8 cellular contexts compared by ENCODE assay signal in the genomic region with DNA sequence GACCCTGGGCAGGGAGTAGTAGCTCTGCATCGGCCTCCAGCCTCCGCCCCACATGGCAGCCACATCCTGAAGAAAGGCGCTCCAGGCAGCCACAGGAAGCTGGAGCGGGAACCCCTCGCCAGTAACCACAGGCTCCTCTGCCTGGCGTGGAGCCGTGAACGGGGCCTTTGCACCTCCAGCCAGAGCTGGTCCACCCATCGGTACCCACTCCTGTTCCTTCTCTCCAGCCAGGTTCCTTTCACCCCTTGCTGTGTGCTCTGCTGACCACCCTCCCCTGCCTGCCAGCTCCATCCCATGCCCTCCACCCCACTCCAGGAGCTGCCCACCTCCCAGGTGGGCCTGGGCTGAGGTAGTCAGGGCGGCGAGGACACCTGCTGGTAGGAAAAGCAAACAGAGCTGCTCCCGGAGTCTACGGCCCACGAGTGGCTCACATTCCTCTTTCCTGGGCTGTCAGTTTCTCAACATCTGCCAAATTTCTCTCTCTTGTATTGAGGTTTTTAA. TPM values are rescaled to one million over a fixed set of nuclear protein-coding genes. Genes with fewer than 3 reads are reported as not detected.
DNase-seq lines count a peak whose midpoint lies in the region; ATAC-seq and TF ChIP-seq lines count a peak whose summit lies in the region.

No MANE protein-coding gene starts in this region.

- H3K36me3 Mint-ChIP-seq in CD14-positive monocyte (peaks cover 0 to 1% of the 10 kb centered on the region in 2 donors), HFFc6 (ENCODE audit: low read depth) (no peaks in the 10 kb centered on the region)
- no peaks in the 10 kb centered on the region for H3K36me3 Mint-ChIP-seq in activated T-helper 17 cell treated with anti-CD3 and anti-CD28 coated beads, Interleukin-2, amount 50 U/mL, for 72 hours (ENCODE audit: low read depth)
- H3K36me3 Mint-ChIP-seq in stimulated activated memory B cell treated with anti-CD40 and anti-IgM and Interleukin-4, amounts not matched to agents 10 μg/mL and 1 μg/mL and 100 μg/mL, for 72 hours: no peaks in the 10 kb centered on the region

- peak; percentile 37 for TF ChIP-seq CTCF in CD14-positive monocyte (IDR thresholded peaks at IDR 0.05)
- TF ChIP-seq CTCF in HFFc6 (IDR thresholded peaks at IDR 0.05): peak; percentile 84
- peak; percentile 60 to 72 for TF ChIP-seq CTCF in right atrium auricular region (IDR thresholded peaks at IDR 0.05)

- peak overlapping the region; percentile 97 to 99 for H3K27ac ChIP-seq in right atrium auricular region

- no peaks in the 10 kb centered on the region for H3K36me3 ChIP-seq in right atrium auricular region

- intact Hi-C loops in CD14-positive monocyte (cut with micrococcal nuclease): no loop called here

- H3K27ac Mint-ChIP-seq in CD14-positive monocyte (no peak overlapping the region), HFFc6 (no peak overlapping the region)
- H3K27ac Mint-ChIP-seq in activated T-helper 17 cell treated with anti-CD3 and anti-CD28 coated beads, Interleukin-2, amount 50 U/mL, for 72 hours: peak overlapping the region; percentile 41
- H3K27ac Mint-ChIP-seq in stimulated activated memory B cell treated with anti-CD40 and anti-IgM and Interleukin-4, amounts not matched to agents 10 μg/mL and 1 μg/mL and 100 μg/mL, for 72 hours: peak overlapping the region; percentile 25

- H3K9me3 ChIP-seq in right atrium auricular region: no peaks in the 10 kb centered on the region

- H3K4me1 Mint-ChIP-seq in CD14-positive monocyte (peaks cover 33% of the 10 kb centered on the region), HFFc6 (ENCODE audit: low read depth) (peaks cover 58% of the 10 kb centered on the region)
- peaks cover 22% of the 10 kb centered on the region for H3K4me1 Mint-ChIP-seq in activated T-helper 17 cell treated with anti-CD3 and anti-CD28 coated beads, Interleukin-2, amount 50 U/mL, for 72 hours
- H3K4me1 Mint-ChIP-seq in stimulated activated memory B cell treated with anti-CD40 and anti-IgM and Interleukin-4, amounts not matched to agents 10 μg/mL and 1 μg/mL and 100 μg/mL, for 72 hours: peaks cover 53% of the 10 kb centered on the region

- ATAC-seq in activated T-helper 17 cell treated with anti-CD3 and anti-CD28 coated beads, Interleukin-2, amount 50 U/mL, for 72 hours (replicated peaks): no peak
- ATAC-seq in stimulated activated memory B cell treated with anti-CD40 and anti-IgM and Interleukin-4, amounts not matched to agents 10 μg/mL and 1 μg/mL and 100 μg/mL, for 72 hours: no peak
- no peak for ATAC-seq in HG02798 (IDR thresholded peaks at IDR 0.05; ENCODE audit: poor library complexity, unreplicated experiment)

- H3K27me3 ChIP-seq in right atrium auricular region: no peaks in the 10 kb centered on the region

- H3K9me3 Mint-ChIP-seq in CD14-positive monocyte (peaks cover 0 to 2% (median 0%) of the 10 kb centered on the region in 7 donors), HFFc6 (no peaks in the 10 kb centered on the region)
- H3K9me3 Mint-ChIP-seq in activated T-helper 17 cell treated with anti-CD3 and anti-CD28 coated beads, Interleukin-2, amount 50 U/mL, for 72 hours: no peaks in the 10 kb centered on the region
- no peaks in the 10 kb centered on the region for H3K9me3 Mint-ChIP-seq in stimulated activated memory B cell treated with anti-CD40 and anti-IgM and Interleukin-4, amounts not matched to agents 10 μg/mL and 1 μg/mL and 100 μg/mL, for 72 hours

- no peak for DNase-seq in CD14-positive monocyte (ENCODE audit: low spot score)
- peak; percentile 24 for DNase-seq in HFFc6
- no peak for DNase-seq in right atrium auricular region (ENCODE audit: low spot score)
- no peak for DNase-seq in mesenteric fat pad (ENCODE audit: low spot score)
- no peak for DNase-seq in NCI-H226

- peaks cover 0 to 46% of the 10 kb centered on the region in 2 donors for H3K4me1 ChIP-seq in right atrium auricular region

- H3K4me3 Mint-ChIP-seq in CD14-positive monocyte (no peak overlapping the region), HFFc6 (peak overlapping the region; percentile 87)
- H3K4me3 Mint-ChIP-seq in activated T-helper 17 cell treated with anti-CD3 and anti-CD28 coated beads, Interleukin-2, amount 50 U/mL, for 72 hours: peak overlapping the region; percentile 17
- H3K4me3 Mint-ChIP-seq in stimulated activated memory B cell treated with anti-CD40 and anti-IgM and Interleukin-4, amounts not matched to agents 10 μg/mL and 1 μg/mL and 100 μg/mL, for 72 hours: no peak overlapping the region

- peak overlapping the region; percentile 69 to 72 for H3K4me3 ChIP-seq in right atrium auricular region

- H3K27me3 Mint-ChIP-seq in CD14-positive monocyte (ENCODE audit: low read depth in 3 of 3) (peaks cover 15 to 39% (median 19%) of the 10 kb centered on the region in 3 donors), HFFc6 (ENCODE audit: insufficient read depth) (no peaks in the 10 kb centered on the region; the same call in 1 of the 2 replicates)
- no peaks in the 10 kb centered on the region for H3K27me3 Mint-ChIP-seq in activated T-helper 17 cell treated with anti-CD3 and anti-CD28 coated beads, Interleukin-2, amount 50 U/mL, for 72 hours
- no peaks in the 10 kb centered on the region for H3K27me3 Mint-ChIP-seq in stimulated activated memory B cell treated with anti-CD40 and anti-IgM and Interleukin-4, amounts not matched to agents 10 μg/mL and 1 μg/mL and 100 μg/mL, for 72 hours

RNA-seq across cellular contexts. Expression of gene TGFB3, which starts 2.7 kb away (rescaled TPM):
- polyA plus RNA-seq in CD14-positive monocyte: under 1 TPM in 1 of 2 donors, not detected in 1; 0.07 TPM
- 1 to 10 TPM; 4.4 to 9.3 (median 5.0) TPM for total RNA-seq in HFFc6 (2021; fragmentation: NEBNext Ultra II Directional; extraction: Animal tissue kit (Norgen Biotek cat#: 25700))
- total RNA-seq in activated T-helper 17 cell treated with anti-CD3 and anti-CD28 coated beads, Interleukin-2, amount 50 U/mL, for 72 hours: 1 to 10 TPM; 2.0 to 2.2 TPM
- 10 to 100 TPM; 17.5 to 99.1 TPM for total RNA-seq in right atrium auricular region
- 56.8 TPM for total RNA-seq in mesenteric fat pad

RNA-seq across cellular contexts. Expression of gene IFT43, which starts 6.4 kb away (rescaled TPM):
- 10 to 100 TPM; 10.5 to 12.4 TPM for polyA plus RNA-seq in CD14-positive monocyte
- 10 to 100 TPM; 27.1 to 33.4 (median 29.3) TPM for total RNA-seq in HFFc6 (2021; fragmentation: NEBNext Ultra II Directional; extraction: Animal tissue kit (Norgen Biotek cat#: 25700))
- 1 to 10 TPM; 5.7 to 7.2 TPM for total RNA-seq in activated T-helper 17 cell treated with anti-CD3 and anti-CD28 coated beads, Interleukin-2, amount 50 U/mL, for 72 hours
- 10 to 100 TPM; 32.6 to 59.0 TPM for total RNA-seq in right atrium auricular region
- total RNA-seq in mesenteric fat pad: 33.1 TPM

Comparison
In these comparisons a context has a peak if more than half of its experiments do, and no peak if none do; other contexts are left out.
1. H3K27ac Mint-ChIP-seq: peak in activated T-helper 17 cell treated with anti-CD3 and anti-CD28 coated beads, Interleukin-2, amount 50 U/mL, for 72 hours (single experiment) and stimulated activated memory B cell treated with anti-CD40 and anti-IgM and Interleukin-4, amounts not matched to agents 10 μg/mL and 1 μg/mL and 100 μg/mL, for 72 hours (single experiment); none in CD14-positive monocyte (0 of 7) and HFFc6 (single experiment).
2. H3K4me3 Mint-ChIP-seq: peak in HFFc6 (single experiment) and activated T-helper 17 cell treated with anti-CD3 and anti-CD28 coated beads, Interleukin-2, amount 50 U/mL, for 72 hours (single experiment); none in CD14-positive monocyte (0 of 2) and stimulated activated memory B cell treated with anti-CD40 and anti-IgM and Interleukin-4, amounts not matched to agents 10 μg/mL and 1 μg/mL and 100 μg/mL, for 72 hours (single experiment).
3. Peak in every context shown above with its lines, with median percentiles within 50 percentile points of each other: CTCF ChIP-seq.